ENCODE assay signal across 9 cellular contexts in the genomic region with DNA sequence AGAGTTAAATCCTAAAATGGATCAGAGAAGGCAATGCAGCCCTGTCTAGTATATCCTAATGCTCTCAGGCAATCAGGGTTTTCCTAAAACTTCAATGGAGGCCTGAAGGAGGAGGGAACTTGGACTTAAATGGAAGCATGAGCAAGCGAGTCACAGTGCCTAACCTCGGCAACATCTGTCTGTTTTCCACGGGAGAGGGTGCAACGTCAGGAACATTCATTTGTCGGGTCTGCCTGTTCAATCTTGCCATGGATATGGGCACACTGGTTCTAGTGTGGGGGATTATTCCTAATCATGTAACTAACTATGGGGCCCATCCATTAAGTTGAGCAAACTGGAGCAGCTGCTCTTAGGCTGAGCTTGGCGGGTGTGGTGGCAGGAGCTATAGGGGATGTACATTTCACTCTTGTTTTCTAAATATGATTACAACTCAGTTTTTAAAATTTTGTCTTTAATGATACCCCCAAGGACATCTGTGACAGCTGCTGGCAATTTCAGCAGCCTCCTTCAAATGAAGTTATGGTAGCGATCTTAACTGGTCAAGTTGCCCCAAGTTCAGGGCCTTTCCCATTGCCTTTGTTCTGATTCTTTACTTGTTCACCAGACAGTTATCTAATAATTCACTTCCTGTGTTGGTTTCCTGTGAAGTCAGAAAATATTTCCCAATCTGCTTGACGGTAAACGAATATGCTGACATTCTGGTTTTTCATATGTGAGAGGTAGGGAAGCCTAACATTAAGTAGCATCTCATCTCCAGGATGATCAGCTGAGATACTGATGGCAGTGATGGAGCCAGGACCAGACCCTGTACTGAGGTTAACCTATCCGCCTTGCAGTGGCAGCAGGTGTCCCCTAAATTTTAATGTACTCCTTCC. TPM values are rescaled to one million over a fixed set of nuclear protein-coding genes. Genes with fewer than 3 reads are reported as not detected.
DNase-seq lines count a peak whose midpoint lies in the region; ATAC-seq and TF ChIP-seq lines count a peak whose summit lies in the region.
"Had no signal": no experiment of that assay in that cellular context is flagged by ENCODE, and none has a peak within 500 bp of the region (broad histone marks: within the 10 kb centered on the region; RNA-seq: fewer than 3 reads in every experiment).

No MANE protein-coding gene starts in this region.

- intact Hi-C loops in activated CD4-positive, alpha-beta T cell treated with anti-CD3 and anti-CD28 coated beads for 36 hours (cut with DNase I, micrococcal nuclease) = no loop called here
- intact Hi-C loops in PC-3 (cut with micrococcal nuclease) = no loop called here

- H3K36me3 ChIP-seq in PC-3 (ENCODE audit: low read depth, low read length) = no peaks in the 10 kb centered on the region

- no peak overlapping the region for H2AFZ ChIP-seq in PC-3 (ENCODE audit: low read length)

- CTCF ChIA-PET in activated CD4-positive, alpha-beta T cell treated with anti-CD3 and anti-CD28 coated beads for 36 hours (lab: Charles Lee) = interaction anchor here (1.3 kb wide), 1 partner anchor 163 kb away, joined by 3 read pairs; no protein-coding TSS in a partner anchor
- CTCF ChIA-PET in PC-3 (lab: Charles Lee) = no interaction called here
- CTCF ChIA-PET in HEK293T (lab: Yijun Ruan, JAX) = interaction anchor here (1.2 kb wide), 1 partner anchor 14 kb away, joined by 3 read pairs; no protein-coding TSS in a partner anchor

- no peak for TF ChIP-seq CTCF in PC-3 (conservative IDR thresholded peaks at IDR 0.05; ENCODE audit: low read depth, low read length)

- H3K4me1 Mint-ChIP-seq in activated CD4-positive, alpha-beta T cell treated with anti-CD3 and anti-CD28 coated beads for 36 hours = peaks cover 25% of the 10 kb centered on the region
- H3K4me1 Mint-ChIP-seq in stimulated activated naive CD8-positive, alpha-beta T cell treated with anti-CD3 and anti-CD28 coated beads, Interleukin-15, amount 100 ng/mL, for 72 hours = peaks cover 16% of the 10 kb centered on the region

- 0 out of 2 replicates have a peak overlapping the region, but pooled peaks have one; percentile 2 for H3K4me2 ChIP-seq in PC-3 (ENCODE audit: low read length)

- no peaks in the 10 kb centered on the region for H3K36me3 Mint-ChIP-seq in activated CD4-positive, alpha-beta T cell treated with anti-CD3 and anti-CD28 coated beads for 36 hours (ENCODE audit: low read depth)

- H3K27me3 ChIP-seq in PC-3 (ENCODE audit: low read length) = no peaks in the 10 kb centered on the region

- H3K9ac ChIP-seq in PC-3 (ENCODE audit: low read length) = no peak overlapping the region

- no peak overlapping the region for H3K4me3 Mint-ChIP-seq in activated CD4-positive, alpha-beta T cell treated with anti-CD3 and anti-CD28 coated beads for 36 hours
- H3K4me3 Mint-ChIP-seq in stimulated activated naive CD8-positive, alpha-beta T cell treated with anti-CD3 and anti-CD28 coated beads, Interleukin-15, amount 100 ng/mL, for 72 hours = no peak overlapping the region

- POLR2A ChIA-PET in activated CD4-positive, alpha-beta T cell treated with anti-CD3 and anti-CD28 coated beads for 36 hours (lab: Charles Lee) = no interaction called here
- POLR2A ChIA-PET in PC-3 (lab: Charles Lee; ENCODE audit: unreplicated experiment) = no interaction called here
- POLR2A ChIA-PET in HEK293T (lab: Yijun Ruan, JAX) = interaction anchor here (1.3 kb wide), 1 partner anchor 21 kb away, joined by 7 read pairs; no protein-coding TSS in a partner anchor

- H3K27ac Mint-ChIP-seq in activated CD4-positive, alpha-beta T cell treated with anti-CD3 and anti-CD28 coated beads for 36 hours = peak overlapping the region; percentile 27
- H3K27ac Mint-ChIP-seq in stimulated activated naive CD8-positive, alpha-beta T cell treated with anti-CD3 and anti-CD28 coated beads, Interleukin-15, amount 100 ng/mL, for 72 hours = no peak overlapping the region

- H3F3A ChIP-seq in PC-3 (ENCODE audit: low read length, unreplicated experiment) = no peaks in the 10 kb centered on the region

- no peaks in the 10 kb centered on the region for H3K9me3 Mint-ChIP-seq in activated CD4-positive, alpha-beta T cell treated with anti-CD3 and anti-CD28 coated beads for 36 hours (ENCODE audit: low read depth)
- H3K9me3 Mint-ChIP-seq in stimulated activated naive CD8-positive, alpha-beta T cell treated with anti-CD3 and anti-CD28 coated beads, Interleukin-15, amount 100 ng/mL, for 72 hours = no peaks in the 10 kb centered on the region

- ATAC-seq in activated CD4-positive, alpha-beta T cell treated with anti-CD3 and anti-CD28 coated beads for 36 hours = no peak
- no peak for ATAC-seq in PC-3
- ATAC-seq in stimulated activated naive CD8-positive, alpha-beta T cell treated with anti-CD3 and anti-CD28 coated beads, Interleukin-15, amount 100 ng/mL, for 72 hours = peak; percentile 39

- H3K79me2 ChIP-seq in PC-3 (ENCODE audit: low read length) = 0 out of 2 replicates have a peak, but pooled peaks cover 4% of the 10 kb centered on the region

- no TSS peak for BruUV-seq in PC-3 (replicated peaks; lab: Mats Ljungman, UMichigan)

- H3K9me3 ChIP-seq in PC-3 (ENCODE audit: low read length) = no peaks in the 10 kb centered on the region

- no peak for DNase-seq in activated CD4-positive, alpha-beta T cell treated with anti-CD3 and anti-CD28 coated beads for 36 hours
- no peak for DNase-seq in activated CD4-positive, alpha-beta T cell treated with anti-CD3 and anti-CD28 coated beads, Interleukin-2, amount 50 U/mL, for 4 hours
- DNase-seq in PC-3 = peak; percentile 33
- DNase-seq in epithelial cell of prostate (ENCODE audit: low read depth, low spot score) = no peak
- no peak for DNase-seq in stimulated activated naive CD8-positive, alpha-beta T cell treated with anti-CD3 and anti-CD28 coated beads, Interleukin-15, amount 100 ng/mL, for 72 hours
- DNase-seq in HEK293T (ENCODE audit: extremely low spot score) = no peak
- no peak for DNase-seq in NCI-H187 treated with DMSO at 0.1 percent for 48 hours (lab: John Stamatoyannopoulos, UW)
- DNase-seq in putamen (ENCODE audit: low spot score) = no peak
- DNase-seq: amniotic stem cell had no signal

- H4K20me1 ChIP-seq in PC-3 (ENCODE audit: low read length) = no peaks in the 10 kb centered on the region

- H3K4me1 ChIP-seq in PC-3 (ENCODE audit: insufficient read depth, low read length) = peaks cover 19% of the 10 kb centered on the region

- no peaks in the 10 kb centered on the region for H3K9me2 ChIP-seq in PC-3 (replicated peaks; ENCODE audit: low read length)

- no peaks in the 10 kb centered on the region for H3K27me3 Mint-ChIP-seq in activated CD4-positive, alpha-beta T cell treated with anti-CD3 and anti-CD28 coated beads for 36 hours
- H3K27me3 Mint-ChIP-seq in stimulated activated naive CD8-positive, alpha-beta T cell treated with anti-CD3 and anti-CD28 coated beads, Interleukin-15, amount 100 ng/mL, for 72 hours = no peaks in the 10 kb centered on the region

- H3K27ac ChIP-seq in PC-3 (ENCODE audit: low read length) = no peak overlapping the region
- H3K27ac ChIP-seq in epithelial cell of prostate = peak overlapping the region; percentile 38

- no peak overlapping the region for H3K4me3 ChIP-seq in PC-3 (ENCODE audit: low read length)

TF ChIP-seq in HEK293T, 16 proteins besides CTCF, POLR2A, EP300 and RAD21:
- TF ChIP-seq HDGF (IDR thresholded peaks at IDR 0.05; ENCODE audit: borderline replicate concordance) = no peak
- no peak for TF ChIP-seq ARNT (IDR thresholded peaks at IDR 0.05)
- no peak for TF ChIP-seq FOXA1 (IDR thresholded peaks at IDR 0.05)
- TF ChIP-seq, protein P1, sequence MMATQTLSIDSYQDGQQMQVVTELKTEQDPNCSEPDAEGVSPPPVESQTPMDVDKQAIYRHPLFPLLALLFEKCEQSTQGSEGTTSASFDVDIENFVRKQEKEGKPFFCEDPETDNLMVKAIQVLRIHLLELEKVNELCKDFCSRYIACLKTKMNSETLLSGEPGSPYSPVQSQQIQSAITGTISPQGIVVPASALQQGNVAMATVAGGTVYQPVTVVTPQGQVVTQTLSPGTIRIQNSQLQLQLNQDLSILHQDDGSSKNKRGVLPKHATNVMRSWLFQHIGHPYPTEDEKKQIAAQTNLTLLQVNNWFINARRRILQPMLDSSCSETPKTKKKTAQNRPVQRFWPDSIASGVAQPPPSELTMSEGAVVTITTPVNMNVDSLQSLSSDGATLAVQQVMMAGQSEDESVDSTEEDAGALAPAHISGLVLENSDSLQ (IDR thresholded peaks at IDR 0.05) = no peak
- no peak for TF ChIP-seq LEF1 (IDR thresholded peaks at IDR 0.05; ENCODE audit: borderline replicate concordance)
- TF ChIP-seq CTBP1 (IDR thresholded peaks at IDR 0.05; ENCODE audit: borderline replicate concordance) = no peak
TF ChIP-seq in HEK293T: peak in this region for 0.

RNA-seq across cellular contexts. Expression of a gene that starts 21.6 kb away (rescaled TPM):
- 1 to 10 TPM; 5.6 TPM for total RNA-seq in activated CD4-positive, alpha-beta T cell treated with anti-CD3 and anti-CD28 coated beads for 36 hours
- 9.6 and 9.8 TPM in 2 replicates for total RNA-seq in PC-3 (2014; rRNA removed)
